ENCODE assay signal across 28 cellular contexts in genomic region chr4:23635468-23635867, GRCh38.
"Had no signal": no experiment of that assay in that cellular context is flagged by ENCODE, and none has a peak within 500 bp of the region (broad histone marks: within the 10 kb centered on the region; RNA-seq: fewer than 3 reads in every experiment).

No MANE protein-coding gene starts in this region.

- H3K9me3 ChIP-seq: colonic mucosa, esophagus muscularis mucosa, esophagus squamous epithelium, gastrocnemius medialis, gastroesophageal sphincter had no signal

- H3K36me3 ChIP-seq: colonic mucosa, esophagus muscularis mucosa, esophagus squamous epithelium, gastrocnemius medialis, gastroesophageal sphincter, heart left ventricle, heart right ventricle had no signal

- H3K4me3 ChIP-seq: colonic mucosa, coronary artery, dorsolateral prefrontal cortex, esophagus muscularis mucosa, esophagus squamous epithelium, gastrocnemius medialis, gastroesophageal sphincter, heart left ventricle, heart right ventricle had no signal

- FAIRE-seq: colon, endometrium, endothelial cell of umbilical vein, frontal cortex had no signal

- H3K27me3 ChIP-seq: colonic mucosa, dorsolateral prefrontal cortex, esophagus muscularis mucosa, esophagus squamous epithelium, foreskin keratinocyte, gastrocnemius medialis, gastroesophageal sphincter, heart left ventricle, heart right ventricle had no signal

- ATAC-seq: effector memory CD8-positive, alpha-beta T cell; esophagus mucosa; foreskin keratinocyte; gastrocnemius medialis; gastroesophageal sphincter; heart left ventricle; heart right ventricle had no signal

- H3K4me1 ChIP-seq: colonic mucosa, esophagus muscularis mucosa, foreskin keratinocyte, gastroesophageal sphincter, heart left ventricle, heart right ventricle had no signal

- H3K27ac ChIP-seq: colonic mucosa, coronary artery, dorsolateral prefrontal cortex, epithelial cell of prostate, esophagus muscularis mucosa, esophagus squamous epithelium, foreskin keratinocyte, gastrocnemius medialis, gastroesophageal sphincter, heart left ventricle, heart right ventricle had no signal

- DNase-seq: colonic mucosa; cortex of kidney; dermis blood vessel endothelial cell; dorsolateral prefrontal cortex; effector CD4-positive, alpha-beta T cell; effector CD8-positive, alpha-beta T cell; effector memory CD4-positive, alpha-beta T cell; effector memory CD8-positive, alpha-beta T cell; endodermal cell; erythroblast; esophagus squamous epithelium; foreskin fibroblast; foreskin keratinocyte; foreskin melanocyte; gastrocnemius medialis; glutamatergic neuron; head of caudate nucleus; heart left ventricle; heart right ventricle had no signal
